In genomic region chr14:63773504-63773903, GRCh38 we compare ENCODE assay signal across 19 cellular contexts. TPM values are rescaled to one million over a fixed set of nuclear protein-coding genes. Genes with fewer than 3 reads are reported as not detected.
DNase-seq lines count a peak whose midpoint lies in the region; ATAC-seq and TF ChIP-seq lines count a peak whose summit lies in the region.
"Had no signal": no experiment of that assay in that cellular context is flagged by ENCODE, and none has a peak within 500 bp of the region (broad histone marks: within the 10 kb centered on the region; RNA-seq: fewer than 3 reads in every experiment).

No MANE protein-coding gene starts in this region.

- H3K4me3 Mint-ChIP-seq in nephron progenitor cell: no peak overlapping the region
- H3K4me3 Mint-ChIP-seq: endodermal cell had no signal

- no peak overlapping the region for H3K4me3 ChIP-seq in mammary epithelial cell (replicated peaks in 1 of 3; ENCODE audit: insufficient read depth in 1 of 3, low read depth in 2 of 3, low read length in 3 of 3)
- H3K4me3 ChIP-seq: transverse colon had no signal

- peak; percentile 21 for DNase-seq in NCI-H510A treated with DMSO at 0.1 percent for 48 hours (lab: John Stamatoyannopoulos, UW)
- no peak for DNase-seq in NCI-H510A (lab: John Stamatoyannopoulos, UW)
- DNase-seq in KBM-7: peak; percentile 42
- DNase-seq in mammary epithelial cell: peak; percentile 78
- no peak for DNase-seq in nephron progenitor cell
- DNase-seq in stimulated activated naive CD8-positive, alpha-beta T cell treated with anti-CD3 and anti-CD28 coated beads, Interleukin-15, Interleukin-2, amounts not matched to agents 100 U/mL and 50 U/mL, for 24 hours: no peak
- DNase-seq: activated CD4-positive, alpha-beta T cell treated with anti-CD3 and anti-CD28 coated beads for 48 hours; aorta; endodermal cell; GDM1; left cardiac atrium; midbrain; MV-4-11; NCI-H2081 treated with DMSO at 0.1 percent for 48 hours; stimulated activated naive CD4-positive, alpha-beta T cell; SW 1271; transverse colon had no signal

- in situ Hi-C loops in KBM-7 (cut with MboI; ENCODE audit: low pct_unique_long_range_greater_than_20kb, low sequenced_read_pairs) (no loop called here), mammary epithelial cell (cut with MboI; ENCODE audit: low sequenced_read_pairs in 2 of 2) (loop anchor here in 1 of 2 donors (25.0 kb wide), 1 partner anchor 386 kb away; no protein-coding TSS in a partner anchor)

- BruUV-seq in mammary epithelial cell (replicated peaks; lab: Mats Ljungman, UMichigan): no TSS peak

- no peaks in the 10 kb centered on the region for H3K36me3 Mint-ChIP-seq in nephron progenitor cell (ENCODE audit: low read depth)

- CTCF ChIA-PET in mammary epithelial cell (lab: Charles Lee; ENCODE audit: low non-redundant PET): interaction anchor here (0.5 to 0.6 kb wide), 2 partner anchors 23 to 231 kb away, joined by 4 to 6 read pairs; no protein-coding TSS in a partner anchor

- no peak for ATAC-seq in HG02763 (IDR thresholded peaks at IDR 0.05; ENCODE audit: unreplicated experiment)
- no peak for ATAC-seq in GM18517 (IDR thresholded peaks at IDR 0.05; ENCODE audit: unreplicated experiment)
- ATAC-seq in stimulated activated naive CD8-positive, alpha-beta T cell treated with anti-CD3 and anti-CD28 coated beads, Interleukin-15, Interleukin-2, amounts not matched to agents 100 U/mL and 50 U/mL, for 24 hours: no peak
- ATAC-seq: left cardiac atrium had no signal

- no peaks in the 10 kb centered on the region for H3K9me3 Mint-ChIP-seq in nephron progenitor cell
- H3K9me3 Mint-ChIP-seq: endodermal cell had no signal

- H4K20me1 ChIP-seq in mammary epithelial cell (ENCODE audit: insufficient read depth, low read length): no peaks in the 10 kb centered on the region

- dilution Hi-C loops in mammary epithelial cell (cut with HindIII; ENCODE audit: low sequenced_read_pairs): loop anchor here (10.0 kb wide), 1 partner anchor 49 kb away; the partner anchor contains the start of gene SGPP1

- 13% methylated on average over 4 of the region's 4 CpGs for WGBS in mammary epithelial cell (ENCODE audit: low coverage, missing lambda C conversion rate)

- H3K27ac ChIP-seq in mammary epithelial cell (ENCODE audit: insufficient read depth, low read depth, low read length): peak overlapping the region; percentile 57
- H3K27ac ChIP-seq: transverse colon had no signal

- H3K9ac ChIP-seq in mammary epithelial cell (ENCODE audit: insufficient read depth, low read length): no peak overlapping the region

- no peaks in the 10 kb centered on the region for H3K9me3 ChIP-seq in mammary epithelial cell (replicated peaks; ENCODE audit: insufficient read depth, low read length)
- H3K9me3 ChIP-seq: transverse colon had no signal

- H3K4me1 Mint-ChIP-seq in nephron progenitor cell: no peaks in the 10 kb centered on the region

- no peaks in the 10 kb centered on the region for H3K27me3 ChIP-seq in mammary epithelial cell (ENCODE audit: insufficient read depth, low read length)
- H3K27me3 ChIP-seq: transverse colon had no signal

- peaks cover 11% of the 10 kb centered on the region for H3K4me1 ChIP-seq in mammary epithelial cell (ENCODE audit: insufficient read depth, low read length)
- H3K4me1 ChIP-seq: transverse colon had no signal

- TF ChIP-seq CTCF in mammary epithelial cell (conservative IDR thresholded peaks at IDR 0.05 in 1 of 2, IDR thresholded peaks at IDR 0.05 in 1 of 2; ENCODE audit: extremely low read depth in 1 of 2, insufficient read depth in 1 of 2, low read depth in 1 of 2, low read length in 2 of 2): no peak
- TF ChIP-seq CTCF in nephron progenitor cell (IDR thresholded peaks at IDR 0.05): no peak

- H2AFZ ChIP-seq in mammary epithelial cell (ENCODE audit: low read depth, low read length): peak overlapping the region; percentile 67

- H3K4me2 ChIP-seq in mammary epithelial cell (ENCODE audit: insufficient read depth, low read depth, low read length): peak overlapping the region; percentile 80

- H3K36me3 ChIP-seq in mammary epithelial cell (ENCODE audit: insufficient read depth, low read length): no peaks in the 10 kb centered on the region
- H3K36me3 ChIP-seq: transverse colon had no signal

- no peaks in the 10 kb centered on the region for H3K79me2 ChIP-seq in mammary epithelial cell (ENCODE audit: insufficient read depth, low read length)

- H3K27ac Mint-ChIP-seq in nephron progenitor cell: peak overlapping the region; percentile 58
- H3K27ac Mint-ChIP-seq: endodermal cell had no signal

- H3K27me3 Mint-ChIP-seq in nephron progenitor cell (ENCODE audit: low read depth, poor library complexity): peaks cover 7% of the 10 kb centered on the region

- intact Hi-C loops in mammary epithelial cell (cut with micrococcal nuclease): loop anchor here (5.0 kb wide), 1 partner anchor 231 kb away; the partner anchor contains the start of gene PPP2R5E

RNA-seq across cellular contexts. Expression of gene SGPP1, which starts 45.6 kb away (rescaled TPM):
- total RNA-seq in mammary epithelial cell: 10 to 100 TPM; 25.3 to 55.2 TPM
- polyA plus RNA-seq in mammary epithelial cell: 10.9 TPM
- 3.2 TPM for polyA minus RNA-seq in mammary epithelial cell

Comparison
In these comparisons a context has a peak if more than half of its experiments do, and no peak if none do; other contexts are left out.
1. DNase-seq: peak in NCI-H510A treated with DMSO at 0.1 percent for 48 hours (single experiment), KBM-7 (single experiment) and mammary epithelial cell (single experiment); none in NCI-H510A (single experiment), nephron progenitor cell (single experiment) and stimulated activated naive CD8-positive, alpha-beta T cell treated with anti-CD3 and anti-CD28 coated beads, Interleukin-15, Interleukin-2, amounts not matched to agents 100 U/mL and 50 U/mL, for 24 hours (single experiment).